Comparison of ENCODE assay signal across 1 cellular context in genomic region chr15:55407631-55407948, GRCh38.
A peak's percentile ranks its signal among the peaks of the same experiment; 100 is the strongest.
TF ChIP-seq lines count a peak whose summit lies in the region.

No MANE protein-coding gene starts in this region.

TF ChIP-seq in K562, 482 proteins besides CTCF, POLR2A, EP300 and RAD21 (continued from another document):
- TF ChIP-seq FOXP4 (CRISPR knock-in tag; IDR thresholded peaks at IDR 0.05; ENCODE audit: borderline replicate concordance) (no peak), ZC3H4 (CRISPR knock-in tag; IDR thresholded peaks at IDR 0.05; ENCODE audit: borderline replicate concordance) (0 out of 2 replicates have a peak, but pooled peaks have one; percentile 40), CUX1 (CRISPR knock-in tag; IDR thresholded peaks at IDR 0.05) (0 out of 2 replicates have a peak, but pooled peaks have one; percentile 81), E4F1 (CRISPR knock-in tag; IDR thresholded peaks at IDR 0.05; ENCODE audit: borderline replicate concordance) (no peak), ZNF232 (CRISPR knock-in tag; IDR thresholded peaks at IDR 0.05) (no peak), SMC3 (conservative IDR thresholded peaks at IDR 0.05; ENCODE audit: insufficient read depth, low read depth, low read length) (no peak), POU5F1 (IDR thresholded peaks at IDR 0.05; ENCODE audit: borderline replicate concordance, low read depth, low read length, partially characterized antibody) (no peak), SNIP1 (IDR thresholded peaks at IDR 0.05; ENCODE audit: low read depth) (no peak), ARID4B (CRISPR knock-in tag; IDR thresholded peaks at IDR 0.05) (peak; percentile 66; the same call in 1 of the 2 replicates), FOXO4 (CRISPR knock-in tag; IDR thresholded peaks at IDR 0.05) (no peak)
